Comparison of ENCODE assay signal across 22 cellular contexts in the genomic region with DNA sequence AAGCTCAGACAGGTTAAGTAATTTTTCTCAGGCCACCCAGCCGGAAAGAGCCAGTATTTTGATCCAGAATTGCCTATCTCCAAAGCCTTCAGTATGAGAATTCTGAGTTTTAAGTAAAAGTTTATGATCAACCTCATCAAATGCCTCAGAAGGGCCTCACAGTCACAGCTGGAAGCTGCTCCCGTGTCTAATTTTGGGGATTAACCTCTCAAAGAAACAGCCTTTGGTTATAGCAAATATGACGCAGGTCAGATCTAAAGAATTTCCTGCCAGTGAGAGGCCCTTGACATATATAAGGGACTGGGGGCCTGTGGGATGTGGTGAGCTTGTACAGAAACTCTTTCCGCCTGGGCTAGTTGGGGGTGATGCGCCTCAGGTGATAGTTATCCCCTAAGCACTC. TPM values are rescaled to one million over a fixed set of nuclear protein-coding genes. Genes with fewer than 3 reads are reported as not detected.
DNase-seq lines count a peak whose midpoint lies in the region; ATAC-seq and TF ChIP-seq lines count a peak whose summit lies in the region.
"Had no signal": no experiment of that assay in that cellular context is flagged by ENCODE, and none has a peak within 500 bp of the region (broad histone marks: within the 10 kb centered on the region; RNA-seq: fewer than 3 reads in every experiment).

No MANE protein-coding gene starts in this region.

- H3K9me3 Mint-ChIP-seq in neural crest cell, result no peaks in the 10 kb centered on the region

- no peak overlapping the region for H3K27ac Mint-ChIP-seq in neural crest cell (ENCODE audit: unreplicated experiment)

- 89% methylated on average over 5 of the region's 5 CpGs for WGBS in suprapubic skin

- no peaks in the 10 kb centered on the region for H3K36me3 Mint-ChIP-seq in neural crest cell (ENCODE audit: low read depth)

- TF ChIP-seq CTCF in neural crest cell (conservative IDR thresholded peaks at IDR 0.05), result no peak
- no peak for TF ChIP-seq CTCF in suprapubic skin (IDR thresholded peaks at IDR 0.05)

- no peak for TF ChIP-seq POLR2A in suprapubic skin (IDR thresholded peaks at IDR 0.05)

- peaks cover 75% of the 10 kb centered on the region for H3K4me1 Mint-ChIP-seq in neural crest cell

- peak overlapping the region; percentile 2 for H3K4me3 ChIP-seq in suprapubic skin
- H3K4me3 ChIP-seq: MG63 had no signal

- H3K27ac ChIP-seq in angular gyrus (ENCODE audit: low read depth, low read length) (peak overlapping the region; percentile 86), suprapubic skin (no peak overlapping the region)

- intact Hi-C loops in Right ventricle myocardium superior (cut with DNase I) (no loop called here), left cardiac atrium (cut with DNase I) (no loop called here)

- DNase-seq in Right ventricle myocardium superior (peak; percentile 4), left cardiac atrium (no peak), neural crest cell (ENCODE audit: low read depth, low spot score) (no peak), suprapubic skin (ENCODE audit: low spot score in 2 of 2) (no peak), SW 1271 (lab: John Stamatoyannopoulos, UW) (no peak), medulla oblongata (ENCODE audit: extremely low spot score) (no peak)
- DNase-seq: 8988T; C1 segment of cervical spinal cord; DND-41; GF-D8; MG63; NCI-H1105; NCI-H1694 treated with DMSO at 0.1 percent for 48 hours; NCI-H345; NCI-H526; NK-92 treated with Interleukin-12 subunit alpha and Interleukin-12 subunit beta, amount 100 ng/mL, for 24 hours; SIG-M5 had no signal

- ATAC-seq in Right ventricle myocardium superior (ENCODE audit: poor library complexity), result no peak
- no peak for ATAC-seq in left cardiac atrium
- no peak for ATAC-seq in HG03460 (IDR thresholded peaks at IDR 0.05; ENCODE audit: unreplicated experiment)

- TF ChIP-seq EP300 in suprapubic skin (IDR thresholded peaks at IDR 0.05), result no peak

- peak overlapping the region; percentile 54 for H3K4me3 Mint-ChIP-seq in neural crest cell

- no peaks in the 10 kb centered on the region for H3K27me3 ChIP-seq in suprapubic skin
- H3K27me3 ChIP-seq: MG63 had no signal

- no peaks in the 10 kb centered on the region for H3K36me3 ChIP-seq in suprapubic skin
- H3K36me3 ChIP-seq: MG63 had no signal

- H3K4me1 ChIP-seq in suprapubic skin, result peaks cover 15% of the 10 kb centered on the region

- no peaks in the 10 kb centered on the region for H3K9me3 ChIP-seq in suprapubic skin
- H3K9me3 ChIP-seq: MG63 had no signal

- no peaks in the 10 kb centered on the region for H3K27me3 Mint-ChIP-seq in neural crest cell (ENCODE audit: low read depth)

RNA-seq across cellular contexts. Expression of a gene that starts 2.3 kb away (rescaled TPM):
- total RNA-seq in Right ventricle myocardium superior, result 11.9 TPM
- 1 to 10 TPM; 1.3 to 3.2 TPM for total RNA-seq in left cardiac atrium
- 7.6 and 8.1 TPM in 2 replicates for total RNA-seq in neural crest cell
- total RNA-seq in suprapubic skin, result 1 to 10 TPM; 1.6 to 9.5 (median 4.2) TPM

RNA-seq across cellular contexts. Expression of a gene that starts 22.1 kb away (rescaled TPM):
- total RNA-seq in Right ventricle myocardium superior, result 3.0 TPM
- 1 to 10 TPM in 1 of 2 donors, under 1 TPM in 1; 0.32 to 1.0 TPM for total RNA-seq in left cardiac atrium
- total RNA-seq in neural crest cell, result not detected in 2 replicates
- 1 to 10 TPM in 2 of 4 donors, under 1 TPM in 2; 0.15 to 2.0 (median 1.1) TPM for total RNA-seq in suprapubic skin
- total RNA-seq: OCI-LY7, RPMI7951 had no signal

RNA-seq across cellular contexts. Expression of a gene that starts 26.0 kb away (rescaled TPM):
- total RNA-seq in Right ventricle myocardium superior (12.1 TPM), left cardiac atrium (1 to 10 TPM; 5.5 to 6.8 TPM), neural crest cell (10.6 and 10.7 TPM in 2 replicates), suprapubic skin (10 to 100 TPM; 16.6 to 31.3 (median 20.0) TPM)

RNA-seq across cellular contexts. Expression of a gene that starts 43.6 kb away (rescaled TPM):
- total RNA-seq in Right ventricle myocardium superior (229 TPM), left cardiac atrium (100 to 1,000 TPM; 101 to 219 TPM), neural crest cell (not detected in 2 replicates), suprapubic skin (1 to 10 TPM in 3 of 4 donors, under 1 TPM in 1; 0.42 to 2.4 (median 1.5) TPM)
- total RNA-seq: H1, OCI-LY7 had no signal
